In genomic region chr9:134455537-134455936, GRCh38 we compare ENCODE assay signal across 9 cellular contexts.
DNase-seq lines count a peak whose midpoint lies in the region; ATAC-seq and TF ChIP-seq lines count a peak whose summit lies in the region.
"Had no signal": no experiment of that assay in that cellular context is flagged by ENCODE, and none has a peak within 500 bp of the region (broad histone marks: within the 10 kb centered on the region; RNA-seq: fewer than 3 reads in every experiment).

No MANE protein-coding gene starts in this region.

- no peak for DNase-seq in MM.1S
- DNase-seq in brain microvascular endothelial cell: no peak
- DNase-seq in memory B cell (ENCODE audit: low spot score in 2 of 2): no peak
- no peak for DNase-seq in GM10248 (ENCODE audit: extremely low spot score)
- no peak for DNase-seq in D341Med (ENCODE audit: low spot score)
- DNase-seq in DMS114 treated with DMSO at 0.1 percent for 48 hours (lab: John Stamatoyannopoulos, UW; ENCODE audit: unreplicated experiment): no peak
- DNase-seq: mesendoderm, NCI-H446 had no signal

- no peaks in the 10 kb centered on the region for H3K9me3 Mint-ChIP-seq in memory B cell

- peak overlapping the region; percentile 90 for H3K4me3 Mint-ChIP-seq in memory B cell

- peak overlapping the region; percentile 65; the same call in 1 of the 2 replicates for H3K4me2 ChIP-seq in MM.1S (ENCODE audit: low read depth, low read length)

- H3K27ac ChIP-seq in MM.1S (ENCODE audit: low read length) (no peak overlapping the region), brain microvascular endothelial cell (peak overlapping the region; percentile 99), temporal lobe (ENCODE audit: low read depth, low read length) (peak overlapping the region; percentile 3)

- in situ Hi-C loops in brain microvascular endothelial cell (cut with HindIII; ENCODE audit: low pct_ligation_motif_present, low sequenced_read_pairs): loop anchor here (25.0 kb wide), 1 partner anchor 107 kb away; no protein-coding TSS in a partner anchor

- no peak for ATAC-seq in memory B cell (ENCODE audit: low read depth)

- peak overlapping the region; percentile 93 for H3K27ac Mint-ChIP-seq in memory B cell

- no peaks in the 10 kb centered on the region for H4K20me1 ChIP-seq in MM.1S (ENCODE audit: insufficient read depth, low read length)

- no peak overlapping the region for H3K4me3 ChIP-seq in MM.1S (ENCODE audit: low read length)
- H3K4me3 ChIP-seq in brain microvascular endothelial cell (ENCODE audit: low read depth, low read length): no peak overlapping the region

- no peaks in the 10 kb centered on the region for H3K27me3 Mint-ChIP-seq in memory B cell

- H3K9me2 ChIP-seq in MM.1S (replicated peaks; ENCODE audit: insufficient read depth, low read length): no peaks in the 10 kb centered on the region

- H3K4me1 Mint-ChIP-seq in memory B cell: peaks cover 7% of the 10 kb centered on the region

- H3K36me3 ChIP-seq in MM.1S (replicated peaks; ENCODE audit: insufficient read depth, low read length) (no peaks in the 10 kb centered on the region), brain microvascular endothelial cell (replicated peaks) (no peaks in the 10 kb centered on the region)

- H2AFZ ChIP-seq in MM.1S (ENCODE audit: low read length): peak overlapping the region; percentile 65; the same call in 1 of the 2 replicates

- H3K79me2 ChIP-seq in MM.1S (ENCODE audit: low read length): no peaks in the 10 kb centered on the region

- H3K4me1 ChIP-seq in MM.1S (ENCODE audit: low read length): no peaks in the 10 kb centered on the region

- CTCF ChIA-PET in GM10248 (lab: Yijun Ruan, JAX): interaction anchor here (0.8 to 1.5 kb wide), 4 partner anchors 12 to 292 kb away, joined by 3 to 6 read pairs (median 4); partner anchors contain the start of gene RNU6ATAC

- no peaks in the 10 kb centered on the region for H3K9me3 ChIP-seq in MM.1S (replicated peaks; ENCODE audit: insufficient read depth, low read length)

- H3K27me3 ChIP-seq in MM.1S (replicated peaks; ENCODE audit: insufficient read depth, low read length) (peaks cover 76% of the 10 kb centered on the region), brain microvascular endothelial cell (replicated peaks) (no peaks in the 10 kb centered on the region)

- no peaks in the 10 kb centered on the region for H3F3A ChIP-seq in MM.1S (ENCODE audit: insufficient read depth, low read length)

- POLR2A ChIA-PET in GM10248 (lab: Yijun Ruan, JAX): no interaction called here

- TF ChIP-seq CTCF in MM.1S (IDR thresholded peaks at IDR 0.05; ENCODE audit: low read length): no peak
- no peak for TF ChIP-seq CTCF in brain microvascular endothelial cell (IDR thresholded peaks at IDR 0.05; ENCODE audit: low read depth, low read length, missing control alignments)
- TF ChIP-seq CTCF in GM10248 (IDR thresholded peaks at IDR 0.05; ENCODE audit: control extremely low read depth, extremely low read depth, low read depth, missing control alignments): no peak

- no peaks in the 10 kb centered on the region for H3K36me3 Mint-ChIP-seq in memory B cell

- no peak overlapping the region for H3K9ac ChIP-seq in MM.1S (ENCODE audit: low read length)
